7 cellular contexts compared by ENCODE assay signal in genomic region chr11:126211236-126212088, GRCh38. TPM values are rescaled to one million over a fixed set of nuclear protein-coding genes. Genes with fewer than 3 reads are reported as not detected.
A peak's percentile ranks its signal among the peaks of the same experiment; 100 is the strongest.
DNase-seq lines count a peak whose midpoint lies in the region; ATAC-seq and TF ChIP-seq lines count a peak whose summit lies in the region.

FAM118B (plus strand) TSS chr11:126211782; CDS start chr11:126235002, 23,220 bp downstream.
RPUSD4 (minus strand) TSS chr11:126211650; CDS start chr11:126211638, 12 bp downstream.

- H2AFZ ChIP-seq in hepatocyte, result peak within 1 kb of the TSS; percentile 96

- no peaks in the 10 kb centered on the region for H3K36me3 ChIP-seq in hepatocyte (replicated peaks; ENCODE audit: insufficient read depth, low read depth)

- ATAC-seq in GM18517 (IDR thresholded peaks at IDR 0.05; ENCODE audit: unreplicated experiment) (peak; percentile 92), HG03039 (IDR thresholded peaks at IDR 0.05; ENCODE audit: unreplicated experiment) (peak; percentile 95)

- in situ Hi-C loops in astrocyte of the cerebellum (cut with HindIII; ENCODE audit: low sequenced_read_pairs), result no loop called here

- H4K20me1 ChIP-seq in hepatocyte (ENCODE audit: insufficient read depth, poor library complexity, severe bottlenecking), result no peaks in the 10 kb centered on the region

- no peaks in the 10 kb centered on the region for H3K9me3 ChIP-seq in hepatocyte (ENCODE audit: low read depth)

- H3K9me2 ChIP-seq in hepatocyte (replicated peaks; ENCODE audit: insufficient read depth), result no peaks in the 10 kb centered on the region

- WGBS in hepatocyte (ENCODE audit: low lambda C conversion rate, missing lambda C conversion rate), result under 1% methylated on average over 37 of the region's 62 CpGs

- peaks cover 7% of the 10 kb centered on the region for H3K4me1 ChIP-seq in hepatocyte (ENCODE audit: insufficient read depth)

- H3K4me2 ChIP-seq in hepatocyte, result peak within 1 kb of the TSS; percentile 96

- peak; percentile 97 to 99 for DNase-seq in NCI-H2081 (lab: John Stamatoyannopoulos, UW)
- peak; percentile 99 for DNase-seq in T-helper 9 cell
- DNase-seq in astrocyte of the cerebellum (ENCODE audit: low read depth), result peak; percentile 92
- peak; percentile 99 for DNase-seq in hepatocyte (ENCODE audit: low spot score)
- peak; percentile 96 for DNase-seq in retina

- no peaks in the 10 kb centered on the region for H3K27me3 ChIP-seq in hepatocyte

- no peak for TF ChIP-seq CTCF in astrocyte of the cerebellum (IDR thresholded peaks at IDR 0.05; ENCODE audit: low read depth, low read length, missing control alignments)
- TF ChIP-seq CTCF in hepatocyte (IDR thresholded peaks at IDR 0.05; ENCODE audit: poor library complexity), result no peak

- H3K79me2 ChIP-seq in hepatocyte, result peaks cover 55% of the 10 kb centered on the region

- H3K4me3 ChIP-seq in astrocyte of the cerebellum (ENCODE audit: low read depth, low read length), result peak within 1 kb of the TSS; percentile 99
- peak within 1 kb of the TSS; percentile 94 for H3K4me3 ChIP-seq in hepatocyte

- H3K27ac ChIP-seq in hepatocyte, result peak within 1 kb of the TSS; percentile 83

RNA-seq across cellular contexts. Expression of gene FAM118B, which starts in this region (rescaled TPM):
- 26.5 and 29.6 TPM in 2 replicates for total RNA-seq in hepatocyte
- polyA plus RNA-seq in hepatocyte, result 22.1 and 35.2 TPM in 2 replicates

RNA-seq across cellular contexts. Expression of gene RPUSD4, which starts in this region (rescaled TPM):
- total RNA-seq in hepatocyte, result 24.0 and 26.4 TPM in 2 replicates
- polyA plus RNA-seq in hepatocyte, result 13.3 and 16.5 TPM in 2 replicates

Comparison
In these comparisons a context has a peak if more than half of its experiments do, and no peak if none do; other contexts are left out.
1. Peak in every context shown above with its lines: DNase-seq, ATAC-seq, H3K4me3 ChIP-seq and H3K27ac ChIP-seq.